8 cellular contexts compared by ENCODE assay signal in genomic region chr6:28124971-28125353, GRCh38. TPM values are rescaled to one million over a fixed set of nuclear protein-coding genes. Genes with fewer than 3 reads are reported as not detected.
DNase-seq lines count a peak whose midpoint lies in the region; ATAC-seq and TF ChIP-seq lines count a peak whose summit lies in the region.

No MANE protein-coding gene starts in this region.

- WGBS in HUES64, result 75% methylated on average over 5 of the region's 6 CpGs

- H3K27me3 Mint-ChIP-seq in natural killer cell treated with Interleukin-12 subunit alpha and Interleukin-12 subunit beta and Interleukin-15 and Interleukin-18, amount 100 ng/mL, for 72 hours, result no peaks in the 10 kb centered on the region

- H3K9me3 ChIP-seq in HUES64 (ENCODE audit: insufficient read depth, low read depth, low read length), result no peaks in the 10 kb centered on the region

- no peaks in the 10 kb centered on the region for H3K9me3 Mint-ChIP-seq in natural killer cell treated with Interleukin-12 subunit alpha and Interleukin-12 subunit beta and Interleukin-15 and Interleukin-18, amount 100 ng/mL, for 72 hours

- H3K36me3 Mint-ChIP-seq in natural killer cell treated with Interleukin-12 subunit alpha and Interleukin-12 subunit beta and Interleukin-15 and Interleukin-18, amount 100 ng/mL, for 72 hours, result peaks cover 33% of the 10 kb centered on the region

- no peak for TF ChIP-seq CTCF in GM12875 (IDR thresholded peaks at IDR 0.05; ENCODE audit: borderline replicate concordance, insufficient read depth, low read depth, low read length)

- 0 out of 2 replicates have a peak overlapping the region, but pooled peaks have one; percentile 11 for H3K27ac ChIP-seq in HUES64 (ENCODE audit: low read depth, low read length)
- H3K27ac ChIP-seq in cingulate gyrus (ENCODE audit: low read depth, low read length), result peak overlapping the region; percentile 56

- no peaks in the 10 kb centered on the region for H3K4me1 ChIP-seq in HUES64 (ENCODE audit: insufficient read depth, low read length)

- peak overlapping the region; percentile 74 for H3K9ac ChIP-seq in HUES64 (ENCODE audit: low read depth, low read length)

- peak overlapping the region; percentile 75 to 93 for H3K27ac Mint-ChIP-seq in natural killer cell treated with Interleukin-12 subunit alpha and Interleukin-12 subunit beta and Interleukin-15 and Interleukin-18, amount 100 ng/mL, for 72 hours

- peak in 1 of 2 donors; percentile 25 for ATAC-seq in natural killer cell treated with Interleukin-12 subunit alpha and Interleukin-12 subunit beta and Interleukin-15 and Interleukin-18, amount 100 ng/mL, for 72 hours
- ATAC-seq in GM21390 (IDR thresholded peaks at IDR 0.05; ENCODE audit: unreplicated experiment), result no peak

- H3K4me3 ChIP-seq in GM12875 (ENCODE audit: low read depth, low read length), result peak overlapping the region; percentile 48
- H3K4me3 ChIP-seq in HUES64 (ENCODE audit: low read length), result peak overlapping the region; percentile 77

- H3K27me3 ChIP-seq in HUES64 (ENCODE audit: insufficient read depth, low read length), result no peaks in the 10 kb centered on the region

- no peak for DNase-seq in natural killer cell treated with Interleukin-12 subunit alpha and Interleukin-12 subunit beta and Interleukin-15 and Interleukin-18, amount 100 ng/mL, for 72 hours (ENCODE audit: low spot score)
- no peak for DNase-seq in NCI-H748 (lab: John Stamatoyannopoulos, UW; ENCODE audit: unreplicated experiment)
- DNase-seq in activated CD8-positive, alpha-beta memory T cell treated with anti-CD3 and anti-CD28 coated beads, Interleukin-2, amount 50 U/mL, for 48 hours, result no peak
- DNase-seq in NCI-H2029 treated with DMSO at 0.1 percent for 48 hours (lab: John Stamatoyannopoulos, UW), result no peak

- H3K4me1 Mint-ChIP-seq in natural killer cell treated with Interleukin-12 subunit alpha and Interleukin-12 subunit beta and Interleukin-15 and Interleukin-18, amount 100 ng/mL, for 72 hours (ENCODE audit: low read depth in 2 of 2), result peaks cover 37 to 47% of the 10 kb centered on the region in 2 donors

- peak overlapping the region; percentile 91 for H3K4me3 Mint-ChIP-seq in natural killer cell treated with Interleukin-12 subunit alpha and Interleukin-12 subunit beta and Interleukin-15 and Interleukin-18, amount 100 ng/mL, for 72 hours

- H3K36me3 ChIP-seq in HUES64 (ENCODE audit: insufficient read depth, low read length), result peaks cover 60% of the 10 kb centered on the region

RNA-seq across cellular contexts. Expression of gene ZSCAN16, which starts 0.6 kb away (rescaled TPM):
- 3.8 TPM for polyA plus RNA-seq in HUES64 (2013, experiment 1 of 2)
- 4.6 TPM for polyA plus RNA-seq in HUES64 (2013, experiment 2 of 2)
- total RNA-seq in natural killer cell treated with Interleukin-12 subunit alpha and Interleukin-12 subunit beta and Interleukin-15 and Interleukin-18, amount 100 ng/mL, for 72 hours, result 1 to 10 TPM; 5.8 to 6.0 TPM

RNA-seq across cellular contexts. Expression of gene ZKSCAN8, which starts 16.7 kb away (rescaled TPM):
- 12.0 TPM for polyA plus RNA-seq in HUES64 (2013, experiment 1 of 2)
- polyA plus RNA-seq in HUES64 (2013, experiment 2 of 2), result 15.9 TPM
- total RNA-seq in natural killer cell treated with Interleukin-12 subunit alpha and Interleukin-12 subunit beta and Interleukin-15 and Interleukin-18, amount 100 ng/mL, for 72 hours, result 10 to 100 TPM; 18.2 to 20.0 TPM

RNA-seq across cellular contexts. Expression of gene ZNF165, which starts 44.6 kb away (rescaled TPM):
- polyA plus RNA-seq in HUES64 (2013, experiment 1 of 2), result 4.4 TPM
- 4.4 TPM for polyA plus RNA-seq in HUES64 (2013, experiment 2 of 2)
- total RNA-seq in natural killer cell treated with Interleukin-12 subunit alpha and Interleukin-12 subunit beta and Interleukin-15 and Interleukin-18, amount 100 ng/mL, for 72 hours, result under 1 TPM; 0.48 to 0.59 TPM
